10 cellular contexts compared by ENCODE assay signal in the genomic region with DNA sequence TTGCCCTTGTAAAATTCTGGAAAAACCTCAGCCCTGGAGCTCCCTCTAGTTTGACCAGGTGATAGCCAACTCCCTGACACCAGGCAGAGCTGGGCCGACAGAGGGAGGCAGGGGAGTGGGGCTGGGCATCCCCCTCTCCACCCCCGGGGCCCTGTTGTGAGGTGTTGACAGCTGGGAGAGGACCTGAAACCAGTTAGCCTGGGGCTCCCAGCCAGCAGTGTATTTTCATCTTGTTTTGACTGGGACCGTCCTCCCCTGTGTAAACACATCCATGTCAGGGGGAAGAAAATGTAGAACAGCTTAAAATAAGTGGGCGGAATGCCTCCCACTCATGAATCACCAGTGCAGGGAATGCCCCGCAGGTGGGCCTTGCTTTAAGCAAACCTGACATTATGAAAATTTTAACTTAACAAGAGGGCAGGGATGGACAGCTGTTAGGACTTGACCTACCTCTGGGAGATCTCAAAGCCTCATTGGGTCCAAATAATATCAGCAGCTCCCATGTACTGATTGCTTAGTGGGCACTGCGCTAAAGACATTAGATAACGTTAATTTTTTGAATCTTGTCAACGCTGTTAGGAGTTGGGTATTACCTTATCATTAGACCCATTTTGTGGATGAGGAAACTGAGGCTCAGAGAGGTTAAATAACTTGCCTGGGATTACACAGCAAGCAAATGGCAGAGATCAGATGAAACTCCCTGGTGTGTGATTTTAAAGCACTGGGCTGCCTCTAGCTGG. TPM values are rescaled to one million over a fixed set of nuclear protein-coding genes. Genes with fewer than 3 reads are reported as not detected.
DNase-seq lines count a peak whose midpoint lies in the region; ATAC-seq and TF ChIP-seq lines count a peak whose summit lies in the region.
"Had no signal": no experiment of that assay in that cellular context is flagged by ENCODE, and none has a peak within 500 bp of the region (broad histone marks: within the 10 kb centered on the region; RNA-seq: fewer than 3 reads in every experiment).

No MANE protein-coding gene starts in this region.

- no peak overlapping the region for H3K4me3 ChIP-seq in cardiac muscle cell
- no peak overlapping the region for H3K4me3 ChIP-seq in tibial artery
- H3K4me3 ChIP-seq: pancreas had no signal

- H3K36me3 ChIP-seq in cardiac muscle cell (no peaks in the 10 kb centered on the region), tibial artery (no peaks in the 10 kb centered on the region)
- H3K36me3 ChIP-seq: pancreas had no signal

- H3K4me1 Mint-ChIP-seq in activated T-cell treated with anti-CD3 and anti-CD28 coated beads, Interleukin-2, amount 50 U/mL, for 4 hours (ENCODE audit: low read depth) = no peaks in the 10 kb centered on the region
- peaks cover 13% of the 10 kb centered on the region for H3K4me1 Mint-ChIP-seq in activated T-cell treated with anti-CD3 and anti-CD28 coated beads, Interleukin-2, amount 50 U/mL, for 24 hours (ENCODE audit: low read depth)

- H3K27me3 ChIP-seq in cardiac muscle cell (no peaks in the 10 kb centered on the region), tibial artery (no peaks in the 10 kb centered on the region)

- H3K4me1 ChIP-seq in cardiac muscle cell (ENCODE audit: low read depth) = peaks cover 79% of the 10 kb centered on the region
- peaks cover 0 to 92% (median 48%) of the 10 kb centered on the region in 4 donors for H3K4me1 ChIP-seq in tibial artery

- H3K4me3 Mint-ChIP-seq in activated T-cell treated with anti-CD3 and anti-CD28 coated beads, Interleukin-2, amount 50 U/mL, for 4 hours = no peak overlapping the region
- H3K4me3 Mint-ChIP-seq in activated T-cell treated with anti-CD3 and anti-CD28 coated beads, Interleukin-2, amount 50 U/mL, for 24 hours = no peak overlapping the region
- H3K4me3 Mint-ChIP-seq: CD4-positive, alpha-beta T cell had no signal

- no peak overlapping the region for H3K27ac Mint-ChIP-seq in activated T-cell treated with anti-CD3 and anti-CD28 coated beads, Interleukin-2, amount 50 U/mL, for 24 hours
- H3K27ac Mint-ChIP-seq: CD4-positive, alpha-beta T cell had no signal

- peak overlapping the region; percentile 79 for H3K27ac ChIP-seq in cardiac muscle cell
- H3K27ac ChIP-seq in tibial artery = peak overlapping the region; percentile 75 to 83

- no peaks in the 10 kb centered on the region for H3K27me3 Mint-ChIP-seq in activated T-cell treated with anti-CD3 and anti-CD28 coated beads, Interleukin-2, amount 50 U/mL, for 4 hours (ENCODE audit: low read depth)
- H3K27me3 Mint-ChIP-seq in activated T-cell treated with anti-CD3 and anti-CD28 coated beads, Interleukin-2, amount 50 U/mL, for 24 hours = peaks cover 7% of the 10 kb centered on the region
- H3K27me3 Mint-ChIP-seq: CD4-positive, alpha-beta T cell had no signal

- H3K36me3 Mint-ChIP-seq in activated T-cell treated with anti-CD3 and anti-CD28 coated beads, Interleukin-2, amount 50 U/mL, for 4 hours (ENCODE audit: insufficient read depth) = no peaks in the 10 kb centered on the region
- no peaks in the 10 kb centered on the region for H3K36me3 Mint-ChIP-seq in activated T-cell treated with anti-CD3 and anti-CD28 coated beads, Interleukin-2, amount 50 U/mL, for 24 hours (ENCODE audit: low read depth)

- ATAC-seq in activated T-cell treated with anti-CD3 and anti-CD28 coated beads, Interleukin-2, amount 50 U/mL, for 4 hours = peak; percentile 30 to 70
- ATAC-seq in HG03439 (IDR thresholded peaks at IDR 0.05; ENCODE audit: unreplicated experiment) (peak; percentile 93), HG03520 (IDR thresholded peaks at IDR 0.05; ENCODE audit: unreplicated experiment) (no peak), HG03139 (IDR thresholded peaks at IDR 0.05; ENCODE audit: unreplicated experiment) (no peak)

- H3K9me3 Mint-ChIP-seq in activated T-cell treated with anti-CD3 and anti-CD28 coated beads, Interleukin-2, amount 50 U/mL, for 4 hours = no peaks in the 10 kb centered on the region
- no peaks in the 10 kb centered on the region for H3K9me3 Mint-ChIP-seq in activated T-cell treated with anti-CD3 and anti-CD28 coated beads, Interleukin-2, amount 50 U/mL, for 24 hours
- H3K9me3 Mint-ChIP-seq: CD4-positive, alpha-beta T cell had no signal

- H3K9me3 ChIP-seq in cardiac muscle cell (ENCODE audit: low read depth) (no peaks in the 10 kb centered on the region), tibial artery (no peaks in the 10 kb centered on the region)
- H3K9me3 ChIP-seq: pancreas had no signal

- intact Hi-C loops in tibial artery (cut with DNase I; ENCODE audit: low total_unique reads) = no loop called here

- TF ChIP-seq CTCF in cardiac muscle cell (IDR thresholded peaks at IDR 0.05; ENCODE audit: low read depth, low read length) (no peak), tibial artery (IDR thresholded peaks at IDR 0.05) (no peak)

- no peak for DNase-seq in activated T-cell treated with anti-CD3 and anti-CD28 coated beads, Interleukin-2, amount 50 U/mL, for 4 hours
- DNase-seq in activated T-cell treated with anti-CD3 and anti-CD28 coated beads, Interleukin-2, amount 50 U/mL, for 24 hours = no peak
- peak; percentile 54 to 95 for DNase-seq in cardiac muscle cell (ENCODE audit: low read depth in 1 of 2, low spot score in 1 of 2)
- DNase-seq in tibial artery = peak; percentile 40 to 79
- DNase-seq in medulla oblongata (ENCODE audit: extremely low spot score) = no peak
- DNase-seq: CD4-positive, alpha-beta T cell had no signal

RNA-seq across cellular contexts. Expression of a gene that starts 45.9 kb away (rescaled TPM):
- 10 to 100 TPM; 14.1 to 21.6 (median 18.5) TPM for total RNA-seq in activated T-cell treated with anti-CD3 and anti-CD28 coated beads, Interleukin-2, amount 50 U/mL, for 4 hours
- 297 and 320 TPM in 2 replicates for total RNA-seq in cardiac muscle cell
- polyA plus RNA-seq in cardiac muscle cell = 235 and 253 TPM in 2 replicates

RNA-seq across cellular contexts. Expression of a gene that starts 47.8 kb away (rescaled TPM):
- total RNA-seq in activated T-cell treated with anti-CD3 and anti-CD28 coated beads, Interleukin-2, amount 50 U/mL, for 4 hours = not detected
- total RNA-seq in cardiac muscle cell = 0.11 TPM in 1 of 2 replicates, not detected in the other
- 0.11 and 0.16 TPM in 2 replicates for polyA plus RNA-seq in cardiac muscle cell
- total RNA-seq: CD4-positive, alpha-beta T cell had no signal

Comparison
In these comparisons a context has a peak if more than half of its experiments do, and no peak if none do; other contexts are left out.
1. ATAC-seq: peak in activated T-cell treated with anti-CD3 and anti-CD28 coated beads, Interleukin-2, amount 50 U/mL, for 4 hours (2 of 2) and HG03439 (single experiment); none in HG03520 (single experiment) and HG03139 (single experiment).
2. DNase-seq: peak in cardiac muscle cell (2 of 2) and tibial artery (2 of 2); none in activated T-cell treated with anti-CD3 and anti-CD28 coated beads, Interleukin-2, amount 50 U/mL, for 4 hours (single experiment), activated T-cell treated with anti-CD3 and anti-CD28 coated beads, Interleukin-2, amount 50 U/mL, for 24 hours (single experiment) and medulla oblongata (single experiment).
3. RNA of a gene that starts 45.9 kb away (total RNA-seq): 297 to 320 TPM in cardiac muscle cell; 14.1 to 21.6 TPM in activated T-cell treated with anti-CD3 and anti-CD28 coated beads, Interleukin-2, amount 50 U/mL, for 4 hours; every median in the first group is over 10 times any median in the second.